19 cellular contexts compared by ENCODE assay signal in genomic region chr3:29972594-29972993, GRCh38.
DNase-seq lines count a peak whose midpoint lies in the region; ATAC-seq and TF ChIP-seq lines count a peak whose summit lies in the region.
"Had no signal": no experiment of that assay in that cellular context is flagged by ENCODE, and none has a peak within 500 bp of the region (broad histone marks: within the 10 kb centered on the region; RNA-seq: fewer than 3 reads in every experiment).

No MANE protein-coding gene starts in this region.

- H3K4me3 ChIP-seq in adipocyte (ENCODE audit: low read length) (peak overlapping the region; percentile 53), foreskin fibroblast (ENCODE audit: low read depth in 1 of 2, low read length in 2 of 2) (no peak overlapping the region), mucosa of descending colon (no peak overlapping the region), esophagus muscularis mucosa (no peak overlapping the region)
- H3K4me3 ChIP-seq: lung, stomach had no signal

- H3K27me3 ChIP-seq in adipocyte (replicated peaks; ENCODE audit: control insufficient read depth, insufficient read depth, low read length) (no peaks in the 10 kb centered on the region), esophagus muscularis mucosa (no peaks in the 10 kb centered on the region)
- H3K27me3 ChIP-seq: stomach had no signal

- WGBS in esophagus muscularis mucosa = 42% methylated on average over 3 of the region's 3 CpGs

- no peak overlapping the region for H3K27ac ChIP-seq in esophagus muscularis mucosa (replicated peaks in 1 of 4)
- H3K27ac ChIP-seq: stomach had no signal

- no peak for ATAC-seq in mucosa of descending colon
- no peak for ATAC-seq in GM18858 (IDR thresholded peaks at IDR 0.05; ENCODE audit: unreplicated experiment)
- ATAC-seq: esophagus mucosa had no signal

- intact Hi-C loops in mucosa of descending colon (cut with DNase I, micrococcal nuclease) = no loop called here
- intact Hi-C loops in esophagus muscularis mucosa (cut with DNase I) = no loop called here

- H3K4me1 ChIP-seq in adipocyte (ENCODE audit: control insufficient read depth, insufficient read depth, low read length) (peaks cover 16% of the 10 kb centered on the region), mucosa of descending colon (ENCODE audit: low read depth) (no peaks in the 10 kb centered on the region), esophagus muscularis mucosa (peaks cover 0 to 4% (median 0%) of the 10 kb centered on the region in 4 donors)
- H3K4me1 ChIP-seq: Caco-2, stomach had no signal

- H3K9me3 ChIP-seq in adipocyte (ENCODE audit: control insufficient read depth, low read length) (no peaks in the 10 kb centered on the region), mucosa of descending colon (no peaks in the 10 kb centered on the region), esophagus muscularis mucosa (no peaks in the 10 kb centered on the region)
- H3K9me3 ChIP-seq: Caco-2, stomach had no signal

- no peak for TF ChIP-seq POLR2A in esophagus muscularis mucosa (IDR thresholded peaks at IDR 0.05; ENCODE audit: low read depth)

- peak overlapping the region; percentile 52 for H3K9ac ChIP-seq in adipocyte (ENCODE audit: low read length)

- no peak for TF ChIP-seq CTCF in foreskin fibroblast (IDR thresholded peaks at IDR 0.05; ENCODE audit: low read depth, low read length)
- no peak for TF ChIP-seq CTCF in mucosa of descending colon (IDR thresholded peaks at IDR 0.05)
- no peak for TF ChIP-seq CTCF in esophagus muscularis mucosa (IDR thresholded peaks at IDR 0.05)

- DNase-seq in EL (peak; percentile 44), adipocyte (ENCODE audit: low read depth) (peak; percentile 89), foreskin fibroblast (peak; percentile 37 to 57), non-pigmented ciliary epithelial cell (ENCODE audit: low read depth) (peak; percentile 45), mucosa of descending colon (no peak), esophagus muscularis mucosa (ENCODE audit: extremely low spot score) (no peak)
- no peak for DNase-seq in stimulated activated CD4-positive, alpha-beta T cell treated with anti-CD3 and anti-CD28 coated beads, Interleukin-12 subunit alpha, Interleukin-12 subunit beta, amount 100 ng/mL, for 4 hours
- DNase-seq: activated CD4-positive, alpha-beta T cell treated with anti-CD3 and anti-CD28 coated beads for 1 hour; activated T-cell treated with anti-CD3 and anti-CD28 coated beads, Interleukin-2, amount 50 U/mL, for 24 hours; Caco-2; H7; NCI-H1694; NCI-H748 treated with DMSO at 0.1 percent for 48 hours; posterior cingulate gyrus; stimulated activated CD4-positive, alpha-beta T cell treated with anti-CD3 and anti-CD28 coated beads, Interleukin-4, amount 100 ng/mL, for 4 hours; stomach had no signal

- no peak for TF ChIP-seq EP300 in esophagus muscularis mucosa (IDR thresholded peaks at IDR 0.05)

- no peaks in the 10 kb centered on the region for H3K36me3 ChIP-seq in adipocyte (ENCODE audit: control insufficient read depth, insufficient read depth, low read length, severe bottlenecking)
- H3K36me3 ChIP-seq in mucosa of descending colon (ENCODE audit: low read depth) = no peaks in the 10 kb centered on the region
- no peaks in the 10 kb centered on the region for H3K36me3 ChIP-seq in esophagus muscularis mucosa
- H3K36me3 ChIP-seq: stomach had no signal

Comparison
In these comparisons a context has a peak if more than half of its experiments do, and no peak if none do; other contexts are left out.
1. DNase-seq: peak in EL (single experiment), adipocyte (single experiment), foreskin fibroblast (2 of 2) and non-pigmented ciliary epithelial cell (single experiment); none in mucosa of descending colon (0 of 3), stimulated activated CD4-positive, alpha-beta T cell treated with anti-CD3 and anti-CD28 coated beads, Interleukin-12 subunit alpha, Interleukin-12 subunit beta, amount 100 ng/mL, for 4 hours (single experiment) and esophagus muscularis mucosa (single experiment).